ENCODE assay signal across 24 cellular contexts in genomic region chr9:94222870-94223269, GRCh38.
"Had no signal": no experiment of that assay in that cellular context is flagged by ENCODE, and none has a peak within 500 bp of the region (broad histone marks: within the 10 kb centered on the region; RNA-seq: fewer than 3 reads in every experiment).

No MANE protein-coding gene starts in this region.

- H3K36me3 ChIP-seq: ascending aorta had no signal

- ATAC-seq: activated CD8-positive, alpha-beta memory T cell treated with anti-CD3 and anti-CD28 coated beads, Interleukin-2, amount 10 ng/mL, durations not matched to agents 7 days and 5 days; activated naive CD4-positive, alpha-beta T cell treated with anti-CD3 and anti-CD28 coated beads, Interleukin-2, amount 50 U/mL, for 72 hours; activated naive CD8-positive, alpha-beta T cell treated with anti-CD3 and anti-CD28 coated beads, Interleukin-2, amount 50 U/mL, for 24 hours; body of pancreas; Right ventricle myocardium inferior; WTC11 had no signal

- H3K27me3 ChIP-seq: ascending aorta, body of pancreas had no signal

- H3K27ac ChIP-seq: ascending aorta, body of pancreas, SK-N-MC had no signal

- H3K9me3 ChIP-seq: body of pancreas had no signal

- FAIRE-seq: RCC 7860 had no signal

- DNase-seq: activated CD4-positive, alpha-beta T cell treated with anti-CD3 and anti-CD28 coated beads for 48 hours; activated CD4-positive, alpha-beta T cell treated with anti-CD3 and anti-CD28 coated beads, Interleukin-2, amount 50 U/mL, for 4 hours; activated CD4-positive, CD25-positive, alpha-beta regulatory T cell treated with anti-CD3 and anti-CD28 coated beads, Interleukin-2, amount 50 U/mL, for 72 hours; activated CD8-positive, alpha-beta memory T cell treated with anti-CD3 and anti-CD28 coated beads, Interleukin-2, amount 10 ng/mL, durations not matched to agents 7 days and 5 days; activated effector memory CD4-positive, alpha-beta T cell treated with Interleukin-2 at 50 U/mL for 16 hours; activated naive CD4-positive, alpha-beta T cell treated with Interleukin-2 at 50 U/mL for 16 hours; activated naive CD8-positive, alpha-beta T cell treated with anti-CD3 and anti-CD28 coated beads, Interleukin-2, amount 50 U/mL, for 24 hours; activated T-cell treated with anti-CD3 and anti-CD28 coated beads, Interleukin-2, amount 50 U/mL, for 24 hours; amniotic stem cell; body of pancreas; MM.1S; NCI-H1105; NCI-H1436; NCI-H187; NCI-H2081; NCI-H446; NCI-H524; SW 1271 had no signal

- H3K4me1 ChIP-seq: ascending aorta, body of pancreas had no signal

- H3K4me3 ChIP-seq: ascending aorta, body of pancreas, SK-N-MC had no signal
